Comparison of ENCODE assay signal across 1 cellular context in the genomic region with DNA sequence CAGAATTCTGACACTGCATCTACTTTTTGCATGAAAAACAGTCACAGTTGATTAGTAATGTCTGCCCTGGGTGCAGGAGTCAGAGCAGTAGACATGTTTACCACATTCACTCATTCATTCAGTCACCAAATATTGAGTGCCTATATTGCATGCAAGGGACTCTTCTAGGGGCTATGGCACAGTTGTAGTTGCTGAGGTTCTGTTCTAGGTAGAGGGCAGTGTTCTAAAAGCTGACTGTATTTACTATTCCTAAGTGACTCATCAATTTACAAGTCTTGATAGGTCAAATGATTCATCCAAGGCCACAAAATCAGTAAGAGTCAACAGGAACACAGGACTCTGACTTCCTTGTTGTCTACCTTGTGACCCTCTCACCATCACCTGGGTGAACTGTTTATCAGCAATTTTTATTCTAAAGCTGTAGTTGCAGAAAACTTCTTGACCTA.
A peak's percentile ranks its signal among the peaks of the same experiment; 100 is the strongest.
TF ChIP-seq lines count a peak whose summit lies in the region.

No MANE protein-coding gene starts in this region.

TF ChIP-seq in HepG2, 621 proteins besides CTCF, POLR2A, EP300 and RAD21 (continued from another document):
- TF ChIP-seq FOXA3 (CRISPR knock-in tag; IDR thresholded peaks at IDR 0.05) (peak; percentile 75), FOXA1 (IDR thresholded peaks at IDR 0.05) (no peak), FOXA1 (CRISPR knock-in tag; IDR thresholded peaks at IDR 0.05) (peak; percentile 47; the same call in 1 of the 2 replicates), SAP130 (CRISPR knock-in tag; IDR thresholded peaks at IDR 0.05; ENCODE audit: low read depth) (0 out of 2 replicates have a peak, but pooled peaks have one; percentile 27), GABPA (IDR thresholded peaks at IDR 0.05; ENCODE audit: low read depth, low read length) (0 out of 2 replicates have a peak, but pooled peaks have one; percentile 6), GABPA (CRISPR knock-in tag; IDR thresholded peaks at IDR 0.05; ENCODE audit: low read depth) (peak; percentile 78)
